In the genomic region with DNA sequence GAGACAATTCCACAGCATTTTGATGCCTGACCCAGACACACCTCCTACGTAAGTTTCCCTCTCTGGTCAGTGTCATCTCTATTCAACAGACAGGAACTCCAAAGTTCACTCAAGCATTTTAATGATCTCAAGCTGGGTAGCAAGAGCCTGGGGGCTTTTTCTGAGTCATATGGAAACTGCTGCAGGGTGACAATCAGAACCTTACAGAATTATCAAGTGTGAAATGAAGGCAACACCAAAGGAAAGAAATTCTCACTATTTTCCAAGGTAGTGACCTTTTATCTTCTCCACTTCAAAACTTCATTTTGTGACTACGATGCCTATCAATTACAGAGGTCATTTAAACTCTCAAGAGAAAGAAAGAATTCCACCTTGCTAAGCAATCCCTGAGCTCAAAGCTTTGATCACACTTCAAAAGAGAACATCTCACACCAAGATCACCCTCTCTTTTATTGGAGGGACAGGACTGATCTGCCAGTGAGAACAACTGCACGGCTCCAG, we compare ENCODE assay signal across 1 cellular context.
TF ChIP-seq lines count a peak whose summit lies in the region.

No MANE protein-coding gene starts in this region.

TF ChIP-seq in HCT116, 20 proteins besides CTCF, POLR2A, EP300 and RAD21 (continued from another document):
- TF ChIP-seq, protein P1, sequence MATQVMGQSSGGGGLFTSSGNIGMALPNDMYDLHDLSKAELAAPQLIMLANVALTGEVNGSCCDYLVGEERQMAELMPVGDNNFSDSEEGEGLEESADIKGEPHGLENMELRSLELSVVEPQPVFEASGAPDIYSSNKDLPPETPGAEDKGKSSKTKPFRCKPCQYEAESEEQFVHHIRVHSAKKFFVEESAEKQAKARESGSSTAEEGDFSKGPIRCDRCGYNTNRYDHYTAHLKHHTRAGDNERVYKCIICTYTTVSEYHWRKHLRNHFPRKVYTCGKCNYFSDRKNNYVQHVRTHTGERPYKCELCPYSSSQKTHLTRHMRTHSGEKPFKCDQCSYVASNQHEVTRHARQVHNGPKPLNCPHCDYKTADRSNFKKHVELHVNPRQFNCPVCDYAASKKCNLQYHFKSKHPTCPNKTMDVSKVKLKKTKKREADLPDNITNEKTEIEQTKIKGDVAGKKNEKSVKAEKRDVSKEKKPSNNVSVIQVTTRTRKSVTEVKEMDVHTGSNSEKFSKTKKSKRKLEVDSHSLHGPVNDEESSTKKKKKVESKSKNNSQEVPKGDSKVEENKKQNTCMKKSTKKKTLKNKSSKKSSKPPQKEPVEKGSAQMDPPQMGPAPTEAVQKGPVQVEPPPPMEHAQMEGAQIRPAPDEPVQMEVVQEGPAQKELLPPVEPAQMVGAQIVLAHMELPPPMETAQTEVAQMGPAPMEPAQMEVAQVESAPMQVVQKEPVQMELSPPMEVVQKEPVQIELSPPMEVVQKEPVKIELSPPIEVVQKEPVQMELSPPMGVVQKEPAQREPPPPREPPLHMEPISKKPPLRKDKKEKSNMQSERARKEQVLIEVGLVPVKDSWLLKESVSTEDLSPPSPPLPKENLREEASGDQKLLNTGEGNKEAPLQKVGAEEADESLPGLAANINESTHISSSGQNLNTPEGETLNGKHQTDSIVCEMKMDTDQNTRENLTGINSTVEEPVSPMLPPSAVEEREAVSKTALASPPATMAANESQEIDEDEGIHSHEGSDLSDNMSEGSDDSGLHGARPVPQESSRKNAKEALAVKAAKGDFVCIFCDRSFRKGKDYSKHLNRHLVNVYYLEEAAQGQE (IDR thresholded peaks at IDR 0.05; ENCODE audit: low read depth): no peak
- TF ChIP-seq TCF7L2 (IDR thresholded peaks at IDR 0.05; ENCODE audit: borderline replicate concordance, extremely low read depth, insufficient read depth, insufficient read length) (peak; percentile 95), CEBPB (IDR thresholded peaks at IDR 0.05; ENCODE audit: low read depth) (peak; percentile 9; the same call in 1 of the 2 replicates), ZBTB33 (IDR thresholded peaks at IDR 0.05; ENCODE audit: extremely low read depth, insufficient replicate concordance, low read length) (no peak), POLR2AphosphoS5 (IDR thresholded peaks at IDR 0.05; ENCODE audit: low read depth, low read length) (peak; percentile 14; the same call in 1 of the 2 replicates), ELF1 (IDR thresholded peaks at IDR 0.05; ENCODE audit: borderline replicate concordance, low read depth) (no peak; the same call in 1 of the 2 replicates), ZFX (IDR thresholded peaks at IDR 0.05) (no peak), ZNF274 (IDR thresholded peaks at IDR 0.05; ENCODE audit: low read depth, low read length) (no peak), EZH2phosphoT487 (IDR thresholded peaks at IDR 0.05; ENCODE audit: borderline replicate concordance) (no peak), CBX3 (IDR thresholded peaks at IDR 0.05; ENCODE audit: low read depth) (peak; percentile 53), FOSL1 (IDR thresholded peaks at IDR 0.05; ENCODE audit: low read depth) (peak; percentile 67), JUND (IDR thresholded peaks at IDR 0.05) (peak; percentile 72)
TF ChIP-seq in HCT116: peak in this region for 9.
